ENCODE assay signal across 11 cellular contexts in the genomic region with DNA sequence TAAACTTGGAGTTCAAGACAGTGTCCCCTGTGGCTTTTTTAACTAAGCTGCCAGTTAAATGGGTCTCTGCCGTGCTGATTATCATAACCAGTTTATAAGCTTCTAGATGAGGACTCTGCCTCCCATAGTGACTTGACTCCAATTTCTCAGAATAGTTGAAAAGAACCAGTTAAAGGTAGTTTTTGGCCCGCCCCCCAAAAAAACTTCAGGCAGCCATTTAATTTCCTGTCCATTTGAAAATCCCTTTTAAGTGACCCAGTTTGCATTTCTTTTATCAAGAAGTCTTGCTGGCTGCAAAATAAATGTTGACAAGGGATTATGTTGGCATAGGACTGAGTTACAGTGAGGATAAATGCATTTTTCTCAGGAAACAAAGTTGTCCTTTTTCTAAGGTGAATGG. TPM values are rescaled to one million over a fixed set of nuclear protein-coding genes. Genes with fewer than 3 reads are reported as not detected.
DNase-seq lines count a peak whose midpoint lies in the region; ATAC-seq, FAIRE-seq and TF ChIP-seq lines count a peak whose summit lies in the region.
"Had no signal": no experiment of that assay in that cellular context is flagged by ENCODE, and none has a peak within 500 bp of the region (broad histone marks: within the 10 kb centered on the region; RNA-seq: fewer than 3 reads in every experiment).

No MANE protein-coding gene starts in this region.

- peaks cover 13 to 61% of the 10 kb centered on the region in 2 experiments for H3K36me3 ChIP-seq in HepG2 (replicated peaks in 1 of 2; ENCODE audit: control insufficient read depth in 1 of 2, insufficient read depth in 2 of 2, low read length in 2 of 2)
- H3K36me3 ChIP-seq in right lobe of liver, result peaks cover 0 to 50% (median 11%) of the 10 kb centered on the region in 4 donors
- H3K36me3 ChIP-seq in iPS-20b (ENCODE audit: insufficient read depth, low read depth, low read length), result peaks cover 64% of the 10 kb centered on the region
- peaks cover 0 to 59% of the 10 kb centered on the region in 2 donors for H3K36me3 ChIP-seq in left lung

- no peak overlapping the region for H2AFZ ChIP-seq in HepG2 (ENCODE audit: low read length)

- H3K9me3 ChIP-seq in HepG2 (ENCODE audit: low read length), result no peaks in the 10 kb centered on the region
- H3K9me3 ChIP-seq in right lobe of liver, result no peaks in the 10 kb centered on the region
- H3K9me3 ChIP-seq in iPS-20b (ENCODE audit: insufficient read depth, low read depth, low read length), result no peaks in the 10 kb centered on the region
- H3K9me3 ChIP-seq in left lung, result no peaks in the 10 kb centered on the region
- H3K9me3 ChIP-seq: adrenal gland had no signal

- peak overlapping the region; percentile 61 for H3K27ac Mint-ChIP-seq in activated T-helper 17 cell treated with anti-CD3 and anti-CD28 coated beads, Interleukin-2, amount 50 U/mL, for 72 hours

- peaks cover 29% of the 10 kb centered on the region for H4K20me1 ChIP-seq in HepG2 (ENCODE audit: insufficient read depth, low read length)

- peak overlapping the region; percentile 99 for H3K4me2 ChIP-seq in HepG2 (ENCODE audit: low read depth, low read length)

- TF ChIP-seq EP300 in HepG2 (IDR thresholded peaks at IDR 0.05; ENCODE audit: low read depth in 2 of 2, low read length in 2 of 2) (no peak), HepG2 (CRISPR knock-in tag; IDR thresholded peaks at IDR 0.05; ENCODE audit: borderline replicate concordance) (no peak)

- no TSS peak for BruUV-seq in HepG2 (replicated peaks; lab: Mats Ljungman, UMichigan)

- no peaks in the 10 kb centered on the region; a peak in 1 of 5 replicates for H3K27me3 ChIP-seq in HepG2 (ENCODE audit: control insufficient read depth in 1 of 2, insufficient read depth in 2 of 2, low read length in 2 of 2)
- H3K27me3 ChIP-seq in right lobe of liver, result no peaks in the 10 kb centered on the region
- H3K27me3 ChIP-seq in iPS-20b (ENCODE audit: insufficient read depth, low read length), result peaks cover 15% of the 10 kb centered on the region; the same call in 1 of the 2 replicates
- H3K27me3 ChIP-seq in left lung, result no peaks in the 10 kb centered on the region
- H3K27me3 ChIP-seq: adrenal gland had no signal

- no peak for TF ChIP-seq POLR2A in HepG2 (IDR thresholded peaks at IDR 0.05; ENCODE audit: insufficient read depth in 1 of 2, low read depth in 2 of 2, low read length in 2 of 2)
- no peak for TF ChIP-seq POLR2A in right lobe of liver (IDR thresholded peaks at IDR 0.05)

- WGBS in HepG2 (ENCODE audit: low lambda C conversion rate), result 88% methylated on average over 2 of the region's 2 CpGs
- WGBS in right lobe of liver (ENCODE audit: insufficient coverage, low coverage, low lambda C conversion rate, missing lambda C conversion rate), result 21% methylated on average over 2 of the region's 2 CpGs

- no peak for FAIRE-seq in HepG2 (lab: Jason Lieb, UNC)

- H3K4me3 ChIP-seq in HepG2 (replicated peaks in 1 of 3; ENCODE audit: insufficient read depth in 1 of 3, low read depth in 2 of 3, low read length in 3 of 3) (peak overlapping the region; percentile 5 to 92 (median 14); a peak in 5 of 6 replicates), right lobe of liver (no peak overlapping the region), iPS-20b (ENCODE audit: low read length) (peak overlapping the region; percentile 98; the same call in 1 of the 2 replicates), left lung (peak overlapping the region in 1 of 2 donors; percentile 84)
- H3K4me3 ChIP-seq: adrenal gland had no signal

- POLR2A ChIA-PET in HepG2 (lab: Yijun Ruan, JAX), result interaction anchor here (0.8 to 1.3 kb wide), 2 partner anchors 8 to 78 kb away, joined by 3 to 4 read pairs; no protein-coding TSS in a partner anchor

- no peak overlapping the region for H3K27ac ChIP-seq in HepG2 (ENCODE audit: extremely low read length, insufficient read depth, low read length)
- no peak overlapping the region for H3K27ac ChIP-seq in right lobe of liver
- no peak overlapping the region for H3K27ac ChIP-seq in iPS-20b (ENCODE audit: low read length)
- H3K27ac ChIP-seq in left lung, result no peak overlapping the region
- H3K27ac ChIP-seq: adrenal gland had no signal

- no peak for TF ChIP-seq RAD21 in HepG2 (CRISPR knock-in tag; IDR thresholded peaks at IDR 0.05)

- H3K9ac ChIP-seq in HepG2 (ENCODE audit: insufficient read depth, low read depth, low read length) (peak overlapping the region; percentile 99; the same call in 1 of the 2 replicates), iPS-20b (ENCODE audit: low read depth, low read length) (no peak overlapping the region)

- intact Hi-C loops in HepG2 (cut with micrococcal nuclease; ENCODE audit: unreplicated experiment) (no loop called here), right lobe of liver (cut with DNase I) (no loop called here), left lung (cut with DNase I) (no loop called here)

- DNase-seq in HepG2 (ENCODE audit: low spot score) (no peak), right lobe of liver (no peak), G401 (ENCODE audit: low spot score) (no peak), left lung (no peak), H4 (ENCODE audit: low spot score) (no peak)
- DNase-seq: hypothalamus, NCI-H1417 treated with DMSO at 0.1 percent for 48 hours had no signal

- in situ Hi-C loops in HepG2 (cut with HindIII; ENCODE audit: extremely low pct_ligation_motif_present, low pct_unique_long_range_greater_than_20kb) (no loop called here), G401 (cut with HindIII; ENCODE audit: low sequenced_read_pairs) (no loop called here)

- H3K27me3 Mint-ChIP-seq in activated T-helper 17 cell treated with anti-CD3 and anti-CD28 coated beads, Interleukin-2, amount 50 U/mL, for 72 hours, result no peaks in the 10 kb centered on the region

- no peaks in the 10 kb centered on the region for H3K9me3 Mint-ChIP-seq in activated T-helper 17 cell treated with anti-CD3 and anti-CD28 coated beads, Interleukin-2, amount 50 U/mL, for 72 hours

- peaks cover 66% of the 10 kb centered on the region for H3K36me3 Mint-ChIP-seq in activated T-helper 17 cell treated with anti-CD3 and anti-CD28 coated beads, Interleukin-2, amount 50 U/mL, for 72 hours (ENCODE audit: low read depth)

- no peak for ATAC-seq in HepG2
- no peak for ATAC-seq in right lobe of liver
- no peak for ATAC-seq in activated T-helper 17 cell treated with anti-CD3 and anti-CD28 coated beads, Interleukin-2, amount 50 U/mL, for 72 hours (replicated peaks)
- ATAC-seq in left lung, result no peak
- ATAC-seq in GM18511 (IDR thresholded peaks at IDR 0.05; ENCODE audit: unreplicated experiment), result no peak

- TF ChIP-seq CTCF in HepG2 (CRISPR knock-in tag; IDR thresholded peaks at IDR 0.05), result no peak
- TF ChIP-seq CTCF in right lobe of liver (IDR thresholded peaks at IDR 0.05), result no peak
- no peak for TF ChIP-seq CTCF in left lung (IDR thresholded peaks at IDR 0.05)

- peak overlapping the region; percentile 90 for H3K4me3 Mint-ChIP-seq in activated T-helper 17 cell treated with anti-CD3 and anti-CD28 coated beads, Interleukin-2, amount 50 U/mL, for 72 hours

- CTCF ChIA-PET in HepG2 (lab: Yijun Ruan, JAX; ENCODE audit: low intra/inter-chr PET ratio, low total read pairs), result no interaction called here

- H3K79me2 ChIP-seq in HepG2 (ENCODE audit: insufficient read depth, low read length), result peaks cover 51% of the 10 kb centered on the region

- peaks cover 64% of the 10 kb centered on the region for H3K4me1 ChIP-seq in HepG2 (ENCODE audit: insufficient read depth, low read length)
- peaks cover 0 to 60% (median 12%) of the 10 kb centered on the region in 4 donors for H3K4me1 ChIP-seq in right lobe of liver
- peaks cover 16% of the 10 kb centered on the region for H3K4me1 ChIP-seq in iPS-20b (ENCODE audit: insufficient read depth, low read length)
- peaks cover 18 to 67% of the 10 kb centered on the region in 2 donors for H3K4me1 ChIP-seq in left lung

- H3K4me1 Mint-ChIP-seq in activated T-helper 17 cell treated with anti-CD3 and anti-CD28 coated beads, Interleukin-2, amount 50 U/mL, for 72 hours, result peaks cover 40% of the 10 kb centered on the region

TF ChIP-seq in HepG2, 621 proteins besides CTCF, POLR2A, EP300 and RAD21 (continues in another document):
- TF ChIP-seq ZKSCAN8 (CRISPR knock-in tag; IDR thresholded peaks at IDR 0.05; ENCODE audit: borderline replicate concordance) (no peak), ATAD3A (CRISPR knock-in tag; IDR thresholded peaks at IDR 0.05) (no peak), HNF4G (IDR thresholded peaks at IDR 0.05; ENCODE audit: borderline replicate concordance, low read depth, low read length) (no peak), HNF4G (CRISPR knock-in tag; IDR thresholded peaks at IDR 0.05; ENCODE audit: borderline replicate concordance, low read depth) (no peak), RBFOX2 (IDR thresholded peaks at IDR 0.05; ENCODE audit: low read depth, low read length) (peak; percentile 39)

RNA-seq across cellular contexts. Expression of a gene that starts 2.3 kb away (rescaled TPM):
- total RNA-seq in HepG2 (2016; rRNA removed; fragmentation: Illumina TruSeq; extraction: Trizol), result 60.1 and 85.9 TPM in 2 replicates
- total RNA-seq in HepG2 (2016; cell fraction: cytosol; rRNA removed; fragmentation: Illumina TruSeq; extraction: Trizol; ENCODE audit: low read depth), result 12.7 and 13.6 TPM in 2 replicates
- 58.0 and 89.3 TPM in 2 replicates for total RNA-seq in HepG2 (2016; cell fraction: insoluble cytoplasmic fraction; rRNA removed; fragmentation: Illumina TruSeq; extraction: Trizol)
- total RNA-seq in HepG2 (2016; cell fraction: membrane; rRNA removed; fragmentation: Illumina TruSeq; extraction: Trizol), result 41.9 and 44.0 TPM in 2 replicates
- 130 and 144 TPM in 2 replicates for total RNA-seq in HepG2 (2016; cell fraction: nucleus; rRNA removed; fragmentation: Illumina TruSeq; extraction: Trizol)
- 54.0 and 70.6 TPM in 2 replicates for polyA plus RNA-seq in HepG2 (2011; rRNA removed)
- 47.5 and 83.7 TPM in 2 replicates for polyA plus RNA-seq in HepG2 (2011; cell fraction: cytosol; rRNA removed)
- 80.6 and 124 TPM in 2 replicates for polyA plus RNA-seq in HepG2 (2011; cell fraction: nucleus; rRNA removed)
- 121 and 142 TPM in 2 replicates for polyA plus RNA-seq in HepG2 (2012)
- polyA plus RNA-seq in HepG2 (2016; cell fraction: cytosol; fragmentation: Illumina TruSeq; extraction: Trizol; ENCODE audit: low read depth), result 7.3 and 8.2 TPM in 2 replicates
- 42.8 and 44.4 TPM in 2 replicates for polyA plus RNA-seq in HepG2 (2016; cell fraction: insoluble cytoplasmic fraction; fragmentation: Illumina TruSeq; extraction: Trizol; ENCODE audit: low read depth)
- polyA plus RNA-seq in HepG2 (2016; cell fraction: membrane; fragmentation: Illumina TruSeq; extraction: Trizol; ENCODE audit: low read depth), result 21.0 and 21.5 TPM in 2 replicates
- polyA plus RNA-seq in HepG2 (2016; cell fraction: nucleus; fragmentation: Illumina TruSeq; extraction: Trizol; ENCODE audit: insufficient read depth, low read depth), result 155 and 157 TPM in 2 replicates
- 36.0 and 75.9 TPM in 2 replicates for polyA minus RNA-seq in HepG2 (2011; rRNA and poly(A)+ RNA removed; ENCODE audit: low replicate concordance)
- polyA minus RNA-seq in HepG2 (2011; cell fraction: cytosol; rRNA and poly(A)+ RNA removed), result 63.7 and 90.7 TPM in 2 replicates
- 154 and 209 TPM in 2 replicates for polyA minus RNA-seq in HepG2 (2011; cell fraction: nucleus; rRNA and poly(A)+ RNA removed)
- total RNA-seq in right lobe of liver, result 100 to 1,000 TPM in 1 of 6 experiments, 10 to 100 TPM in 5; 14.3 to 103 (median 26.8) TPM
- 100 to 1,000 TPM in 1 of 2 donors, 10 to 100 TPM in 1; 77.3 to 124 TPM for total RNA-seq in activated T-helper 17 cell treated with anti-CD3 and anti-CD28 coated beads, Interleukin-2, amount 50 U/mL, for 72 hours
- 81.9 and 125 TPM in 2 replicates for total RNA-seq in G401 (2014; rRNA removed; shearing (Covaris generic))
- 10 to 100 TPM; 40.5 to 68.2 TPM for total RNA-seq in left lung
- 54.2 and 57.2 TPM in 2 replicates for total RNA-seq in H4 (2014; rRNA removed; shearing (Covaris generic))

Comparison
In these comparisons a context has a peak if more than half of its experiments do, and no peak if none do; other contexts are left out.
1. H3K4me3 ChIP-seq: peak in HepG2 (3 of 3) and iPS-20b (single experiment); none in right lobe of liver (0 of 3).